1 cellular context compared by ENCODE assay signal in the genomic region with DNA sequence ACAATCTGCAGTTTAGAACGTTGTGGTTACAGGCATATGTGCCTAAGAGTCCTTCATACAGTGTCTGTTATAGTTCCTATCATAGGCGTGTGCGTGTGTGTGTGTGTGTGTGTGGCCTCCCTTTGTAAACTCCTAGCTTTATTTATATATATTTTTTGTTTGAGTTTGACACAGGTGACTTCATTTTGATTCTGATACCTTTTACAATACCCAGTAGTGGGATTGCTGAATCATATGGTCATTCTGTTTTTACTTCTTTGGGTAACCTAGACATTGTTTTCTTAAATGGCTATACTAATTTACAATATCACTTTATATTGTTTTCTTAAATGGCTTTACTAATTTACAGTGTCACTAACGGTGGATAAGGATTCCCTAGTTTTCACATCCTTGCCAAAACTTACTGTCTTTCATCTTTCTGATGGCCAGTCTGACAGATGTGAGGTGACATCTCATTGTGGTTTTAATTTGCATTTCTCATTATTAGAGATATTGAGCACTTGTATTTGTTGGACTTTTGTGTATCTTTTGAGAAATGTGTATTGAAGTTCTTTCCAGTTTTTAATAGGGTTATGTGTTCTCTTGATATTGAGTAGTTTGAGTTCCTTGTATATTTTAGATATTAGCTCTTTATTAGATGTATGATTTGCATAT.
TF ChIP-seq lines count a peak whose summit lies in the region.

No MANE protein-coding gene starts in this region.

TF ChIP-seq in GM12878, 131 proteins besides CTCF, POLR2A, EP300 and RAD21 (continued from another document):
- TF ChIP-seq, protein P1, sequence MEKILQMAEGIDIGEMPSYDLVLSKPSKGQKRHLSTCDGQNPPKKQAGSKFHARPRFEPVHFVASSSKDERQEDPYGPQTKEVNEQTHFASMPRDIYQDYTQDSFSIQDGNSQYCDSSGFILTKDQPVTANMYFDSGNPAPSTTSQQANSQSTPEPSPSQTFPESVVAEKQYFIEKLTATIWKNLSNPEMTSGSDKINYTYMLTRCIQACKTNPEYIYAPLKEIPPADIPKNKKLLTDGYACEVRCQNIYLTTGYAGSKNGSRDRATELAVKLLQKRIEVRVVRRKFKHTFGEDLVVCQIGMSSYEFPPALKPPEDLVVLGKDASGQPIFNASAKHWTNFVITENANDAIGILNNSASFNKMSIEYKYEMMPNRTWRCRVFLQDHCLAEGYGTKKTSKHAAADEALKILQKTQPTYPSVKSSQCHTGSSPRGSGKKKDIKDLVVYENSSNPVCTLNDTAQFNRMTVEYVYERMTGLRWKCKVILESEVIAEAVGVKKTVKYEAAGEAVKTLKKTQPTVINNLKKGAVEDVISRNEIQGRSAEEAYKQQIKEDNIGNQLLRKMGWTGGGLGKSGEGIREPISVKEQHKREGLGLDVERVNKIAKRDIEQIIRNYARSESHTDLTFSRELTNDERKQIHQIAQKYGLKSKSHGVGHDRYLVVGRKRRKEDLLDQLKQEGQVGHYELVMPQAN (conservative IDR thresholded peaks at IDR 0.05), result no peak
- TF ChIP-seq ATF7 (IDR thresholded peaks at IDR 0.05; ENCODE audit: low read depth) (no peak), FOXM1 (IDR thresholded peaks at IDR 0.05; ENCODE audit: low read depth, low read length) (no peak)
